27 cellular contexts compared by ENCODE assay signal in genomic region chr18:12765586-12765985, GRCh38.
"Had no signal": no experiment of that assay in that cellular context is flagged by ENCODE, and none has a peak within 500 bp of the region (broad histone marks: within the 10 kb centered on the region; RNA-seq: fewer than 3 reads in every experiment).

No MANE protein-coding gene starts in this region.

- ATAC-seq: gastroesophageal sphincter; left cardiac atrium; left lung; natural killer cell treated with Interleukin-12 subunit alpha and Interleukin-12 subunit beta and Interleukin-15 and Interleukin-18, amount 100 ng/mL, for 72 hours; pancreas; stimulated activated naive B cell treated with anti-CD40 and anti-IgM and Interleukin-4, amounts not matched to agents 10 μg/mL and 1 μg/mL and 100 μg/mL, for 72 hours had no signal

- H3K27ac ChIP-seq: coronary artery, esophagus muscularis mucosa, gastroesophageal sphincter, heart left ventricle, hepatocyte, left lung, neutrophil, pancreas, right lobe of liver, thoracic aorta, transverse colon, upper lobe of right lung, uterus had no signal

- H3K27ac Mint-ChIP-seq: stimulated activated naive B cell treated with anti-CD40 and anti-IgM and Interleukin-4, amounts not matched to agents 10 μg/mL and 1 μg/mL and 100 μg/mL, for 72 hours; stimulated activated naive CD8-positive, alpha-beta T cell treated with anti-CD3 and anti-CD28 coated beads, Interleukin-15, Interleukin-2, amounts not matched to agents 100 ng/mL and 50 ng/mL, for 24 hours had no signal

- H3K27me3 ChIP-seq: foreskin keratinocyte, gastroesophageal sphincter, heart left ventricle, hepatocyte, left lung, neutrophil, pancreas, right lobe of liver, transverse colon, upper lobe of right lung, uterus had no signal

- H3K36me3 ChIP-seq: esophagus muscularis mucosa, gastroesophageal sphincter, heart left ventricle, left lung, neutrophil, pancreas, right lobe of liver, thoracic aorta, transverse colon, upper lobe of right lung, uterus had no signal

- H3K4me3 Mint-ChIP-seq: natural killer cell treated with Interleukin-12 subunit alpha and Interleukin-12 subunit beta and Interleukin-15 and Interleukin-18, amount 100 ng/mL, for 72 hours; neural crest cell; stimulated activated naive B cell treated with anti-CD40 and anti-IgM and Interleukin-4, amounts not matched to agents 10 μg/mL and 1 μg/mL and 100 μg/mL, for 72 hours; stimulated activated naive CD8-positive, alpha-beta T cell treated with anti-CD3 and anti-CD28 coated beads, Interleukin-15, Interleukin-2, amounts not matched to agents 100 ng/mL and 50 ng/mL, for 24 hours had no signal

- H3K9me3 Mint-ChIP-seq: naive B cell; natural killer cell treated with Interleukin-12 subunit alpha and Interleukin-12 subunit beta and Interleukin-15 and Interleukin-18, amount 100 ng/mL, for 72 hours; neural crest cell; stimulated activated naive B cell treated with anti-CD40 and anti-IgM and Interleukin-4, amounts not matched to agents 10 μg/mL and 1 μg/mL and 100 μg/mL, for 72 hours; stimulated activated naive CD8-positive, alpha-beta T cell treated with anti-CD3 and anti-CD28 coated beads, Interleukin-15, Interleukin-2, amounts not matched to agents 100 ng/mL and 50 ng/mL, for 24 hours had no signal

- H3K4me2 ChIP-seq: hepatocyte had no signal

- H3K4me1 Mint-ChIP-seq: naive B cell had no signal

- H3K4me3 ChIP-seq: coronary artery, esophagus muscularis mucosa, gastroesophageal sphincter, heart left ventricle, hepatocyte, left lung, mucosa of descending colon, pancreas, right lobe of liver, thoracic aorta, transverse colon, upper lobe of right lung, uterus had no signal

- H3K36me3 Mint-ChIP-seq: naive B cell; natural killer cell treated with Interleukin-12 subunit alpha and Interleukin-12 subunit beta and Interleukin-15 and Interleukin-18, amount 100 ng/mL, for 72 hours; stimulated activated naive B cell treated with anti-CD40 and anti-IgM and Interleukin-4, amounts not matched to agents 10 μg/mL and 1 μg/mL and 100 μg/mL, for 72 hours had no signal

- DNase-seq: dermis blood vessel endothelial cell; effector memory CD4-positive, alpha-beta T cell; heart left ventricle; left cardiac atrium; left lung; mammary epithelial cell; naive B cell; pancreas; retina; right lobe of liver; stimulated activated CD4-positive, alpha-beta T cell treated with anti-CD3 and anti-CD28 coated beads, Interleukin-15, amount 100 ng/mL, for 24 hours; stimulated activated CD4-positive, alpha-beta T cell treated with anti-CD3 and anti-CD28 coated beads, Interleukin-2, amount 100 ng/mL, for 48 hours; stimulated activated naive B cell treated with anti-CD40 and anti-IgM and Interleukin-4, amounts not matched to agents 10 μg/mL and 1 μg/mL and 100 μg/mL, for 72 hours; upper lobe of right lung; uterus had no signal

- H2AFZ ChIP-seq: hepatocyte had no signal

- H3K27me3 Mint-ChIP-seq: naive B cell; natural killer cell treated with Interleukin-12 subunit alpha and Interleukin-12 subunit beta and Interleukin-15 and Interleukin-18, amount 100 ng/mL, for 72 hours; stimulated activated naive B cell treated with anti-CD40 and anti-IgM and Interleukin-4, amounts not matched to agents 10 μg/mL and 1 μg/mL and 100 μg/mL, for 72 hours; stimulated activated naive CD8-positive, alpha-beta T cell treated with anti-CD3 and anti-CD28 coated beads, Interleukin-15, Interleukin-2, amounts not matched to agents 100 ng/mL and 50 ng/mL, for 24 hours had no signal

- H3K4me1 ChIP-seq: esophagus muscularis mucosa, gastroesophageal sphincter, left lung, pancreas, right lobe of liver, transverse colon, upper lobe of right lung, uterus had no signal

- H3K9me3 ChIP-seq: esophagus muscularis mucosa, gastroesophageal sphincter, heart left ventricle, left lung, mucosa of descending colon, neutrophil, pancreas, right lobe of liver, thoracic aorta, transverse colon, upper lobe of right lung, uterus had no signal
